8 cellular contexts compared by ENCODE assay signal in the genomic region with DNA sequence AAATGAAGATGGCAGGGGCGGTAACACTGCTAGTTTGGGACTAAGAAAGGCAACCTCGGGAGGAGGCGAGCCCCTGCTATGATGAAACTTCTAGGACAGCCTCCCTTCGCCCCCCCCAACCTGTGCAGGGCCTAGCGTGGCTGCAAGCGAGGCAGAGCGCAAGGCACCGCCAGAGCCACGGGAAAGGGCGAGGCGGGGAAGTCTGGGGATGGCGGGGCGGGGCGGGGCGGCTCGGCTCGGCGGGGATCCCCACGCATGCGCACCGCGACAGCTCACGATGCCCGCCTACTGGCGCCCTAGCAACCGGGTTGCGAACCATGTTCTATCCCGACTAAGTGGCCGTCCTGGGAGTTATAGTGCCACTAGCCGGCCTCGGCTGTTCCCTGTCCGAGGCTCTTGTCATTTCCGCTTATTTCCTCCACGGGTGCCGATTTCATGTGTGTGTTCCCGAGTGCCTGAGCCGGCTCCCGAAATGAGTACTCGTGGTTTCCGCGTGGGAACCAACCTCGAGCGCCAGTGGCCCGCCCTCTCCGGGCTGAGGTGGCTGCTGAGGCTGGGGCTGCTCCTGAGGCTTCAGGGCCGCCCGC. TPM values are rescaled to one million over a fixed set of nuclear protein-coding genes. Genes with fewer than 3 reads are reported as not detected.
DNase-seq lines count a peak whose midpoint lies in the region; ATAC-seq, FAIRE-seq and TF ChIP-seq lines count a peak whose summit lies in the region.

No MANE protein-coding gene starts in this region.

- peak overlapping the region; percentile 63 for H3K4me3 ChIP-seq in HFF-Myc (replicated peaks; ENCODE audit: low read depth, low read length)
- H3K4me3 ChIP-seq in NB4 (ENCODE audit: low read depth, low read length): peak overlapping the region; percentile 68
- peak overlapping the region; percentile 29 to 63 (median 45) for H3K4me3 ChIP-seq in pancreas
- peak overlapping the region; percentile 68 to 76 for H3K4me3 ChIP-seq in tibial artery

- WGBS in pancreas, 2 donors: 0 to 21% methylated on average over 46 to 47 of the region's 47 CpGs

- H3K36me3 Mint-ChIP-seq in activated naive CD8-positive, alpha-beta T cell: no peaks in the 10 kb centered on the region

- H3K4me1 ChIP-seq in pancreas: no peaks in the 10 kb centered on the region
- peaks cover 0 to 5% (median 0%) of the 10 kb centered on the region in 4 donors for H3K4me1 ChIP-seq in tibial artery

- peak overlapping the region; percentile 87 for H3K27ac Mint-ChIP-seq in activated naive CD8-positive, alpha-beta T cell

- peaks cover 15% of the 10 kb centered on the region for H3K4me1 Mint-ChIP-seq in activated naive CD8-positive, alpha-beta T cell (ENCODE audit: low read depth)

- no peak for TF ChIP-seq CTCF in HFF-Myc (IDR thresholded peaks at IDR 0.05; ENCODE audit: low read depth, low read length, missing control alignments)
- TF ChIP-seq CTCF in NB4 (IDR thresholded peaks at IDR 0.05; ENCODE audit: low read depth, low read length): no peak
- no peak for TF ChIP-seq CTCF in pancreas (IDR thresholded peaks at IDR 0.05)
- TF ChIP-seq CTCF in tibial artery (IDR thresholded peaks at IDR 0.05): no peak

- TF ChIP-seq POLR2A in NB4 (IDR thresholded peaks at IDR 0.05; ENCODE audit: extremely low read depth, insufficient read length): no peak

- ATAC-seq in Right ventricle myocardium inferior (peak; percentile 92), pancreas (peak; percentile 88 to 96 (median 91))

- H3K9me3 Mint-ChIP-seq in activated naive CD8-positive, alpha-beta T cell (ENCODE audit: low read depth): no peaks in the 10 kb centered on the region

- H3K4me3 Mint-ChIP-seq in activated naive CD8-positive, alpha-beta T cell: peak overlapping the region; percentile 96

- H3K27me3 Mint-ChIP-seq in activated naive CD8-positive, alpha-beta T cell: no peaks in the 10 kb centered on the region

- intact Hi-C loops in Right ventricle myocardium inferior (cut with DNase I): no loop called here
- intact Hi-C loops in pancreas (cut with DNase I): no loop called here
- intact Hi-C loops in tibial artery (cut with DNase I; ENCODE audit: low total_unique reads): no loop called here

- no peaks in the 10 kb centered on the region for H3K9me3 ChIP-seq in pancreas
- H3K9me3 ChIP-seq in tibial artery: no peaks in the 10 kb centered on the region

- H3K27me3 ChIP-seq in pancreas (no peaks in the 10 kb centered on the region), tibial artery (no peaks in the 10 kb centered on the region)

- DNase-seq in GM03348 (ENCODE audit: low spot score) (peak; percentile 95), HFF-Myc (ENCODE audit: extremely low read depth, low read depth) (no peak), NB4 (ENCODE audit: low read depth) (peak; percentile 86), SKM-1 (lab: John Stamatoyannopoulos, UW; ENCODE audit: unreplicated experiment) (peak; percentile 49), Right ventricle myocardium inferior (ENCODE audit: missing footprints) (peak; percentile 86), pancreas (peak; percentile 64 to 84 (median 76)), tibial artery (peak; percentile 83 to 92)

- no peaks in the 10 kb centered on the region for H3K36me3 ChIP-seq in pancreas
- no peaks in the 10 kb centered on the region for H3K36me3 ChIP-seq in tibial artery

- no peak for FAIRE-seq in pancreas (lab: Jason Lieb, UNC)

- H3K27ac ChIP-seq in pancreas: peak overlapping the region; percentile 48 to 79 (median 71)
- H3K27ac ChIP-seq in tibial artery: peak overlapping the region; percentile 86 to 93

RNA-seq across cellular contexts. Expression of gene RBMX, which starts 28.7 kb away (rescaled TPM):
- total RNA-seq in Right ventricle myocardium inferior: 73.5 TPM
- 100 to 1,000 TPM in 2 of 6 donors, 10 to 100 TPM in 4; 71.7 to 129 (median 81.8) TPM for total RNA-seq in pancreas
- polyA plus RNA-seq in pancreas: 10 to 100 TPM; 45.3 to 86.6 TPM
